28 cellular contexts compared by ENCODE assay signal in genomic region chr10:72184156-72184555, GRCh38.
"Had no signal": no experiment of that assay in that cellular context is flagged by ENCODE, and none has a peak within 500 bp of the region (broad histone marks: within the 10 kb centered on the region; RNA-seq: fewer than 3 reads in every experiment).

No MANE protein-coding gene starts in this region.

- H3K9me3 Mint-ChIP-seq: stimulated activated naive CD8-positive, alpha-beta T cell treated with anti-CD3 and anti-CD28 coated beads, Interleukin-15, Interleukin-2, amounts not matched to agents 100 ng/mL and 50 ng/mL, for 24 hours had no signal

- H3K4me3 Mint-ChIP-seq: nephron; neural progenitor cell; stimulated activated effector memory CD8-positive, alpha-beta T cell treated with anti-CD3 and anti-CD28 coated beads, Interleukin-12 subunit alpha, Interleukin-12 subunit beta, amount 100 ng/mL, for 72 hours; stimulated activated naive B cell treated with anti-CD40 and anti-IgM and Interleukin-4, amounts not matched to agents 10 μg/mL and 1 μg/mL and 100 μg/mL, for 72 hours; stimulated activated naive CD8-positive, alpha-beta T cell treated with anti-CD3 and anti-CD28 coated beads, Interleukin-15, Interleukin-2, amounts not matched to agents 100 ng/mL and 50 ng/mL, for 24 hours had no signal

- H3K4me1 Mint-ChIP-seq: nephron; stimulated activated effector memory CD8-positive, alpha-beta T cell treated with anti-CD3 and anti-CD28 coated beads, Interleukin-12 subunit alpha, Interleukin-12 subunit beta, amount 100 ng/mL, for 72 hours had no signal

- H3K79me2 ChIP-seq: parathyroid adenoma had no signal

- H2AFZ ChIP-seq: neural progenitor cell, parathyroid adenoma had no signal

- H3K27me3 ChIP-seq: neural progenitor cell, ovary, right lobe of liver, sigmoid colon, stomach, thyroid gland, tibial nerve, upper lobe of left lung, vagina had no signal

- H3K27ac ChIP-seq: neural progenitor cell, ovary, parathyroid adenoma, psoas muscle, right lobe of liver, sigmoid colon, stomach, thoracic aorta, tibial nerve, upper lobe of left lung, vagina had no signal

- H3K9ac ChIP-seq: neural progenitor cell, parathyroid adenoma had no signal

- H3K36me3 ChIP-seq: ovary, right lobe of liver, thoracic aorta, thyroid gland had no signal

- H3K27ac Mint-ChIP-seq: nephron; neural progenitor cell; progenitor cell of endocrine pancreas; stimulated activated effector memory CD8-positive, alpha-beta T cell treated with anti-CD3 and anti-CD28 coated beads, Interleukin-12 subunit alpha, Interleukin-12 subunit beta, amount 100 ng/mL, for 72 hours; stimulated activated naive B cell treated with anti-CD40 and anti-IgM and Interleukin-4, amounts not matched to agents 10 μg/mL and 1 μg/mL and 100 μg/mL, for 72 hours; stimulated activated naive CD8-positive, alpha-beta T cell treated with anti-CD3 and anti-CD28 coated beads, Interleukin-15, Interleukin-2, amounts not matched to agents 100 ng/mL and 50 ng/mL, for 24 hours had no signal

- H3K27me3 Mint-ChIP-seq: progenitor cell of endocrine pancreas; stimulated activated naive B cell treated with anti-CD40 and anti-IgM and Interleukin-4, amounts not matched to agents 10 μg/mL and 1 μg/mL and 100 μg/mL, for 72 hours; stimulated activated naive CD8-positive, alpha-beta T cell treated with anti-CD3 and anti-CD28 coated beads, Interleukin-15, Interleukin-2, amounts not matched to agents 100 ng/mL and 50 ng/mL, for 24 hours had no signal

- FAIRE-seq: small intestine, urothelium cell line had no signal

- H3K4me3 ChIP-seq: neural progenitor cell, ovary, psoas muscle, right lobe of liver, sigmoid colon, stomach, thoracic aorta, thyroid gland, tibial nerve, upper lobe of left lung, vagina had no signal

- H3K4me1 ChIP-seq: neural progenitor cell, parathyroid adenoma, right lobe of liver had no signal

- H3K9me3 ChIP-seq: ovary, right lobe of liver, sigmoid colon, stomach, thoracic aorta, thyroid gland, upper lobe of left lung, vagina had no signal

- DNase-seq: occipital lobe; ovary; posterior cingulate gyrus; psoas muscle; right cardiac atrium; right lobe of liver; sigmoid colon; small intestine; stimulated activated CD4-positive, alpha-beta T cell treated with anti-CD3 and anti-CD28 coated beads, Interleukin-15, amount 100 ng/mL, for 24 hours; stimulated activated CD4-positive, alpha-beta T cell treated with anti-CD3 and anti-CD28 coated beads, Interleukin-2, amount 100 ng/mL, for 24 hours; stimulated activated CD4-positive, alpha-beta T cell treated with anti-CD3 and anti-CD28 coated beads, Interleukin-2, amount 100 ng/mL, for 48 hours; stimulated activated CD4-positive, alpha-beta T cell treated with anti-CD3 and anti-CD28 coated beads, Interleukin-4, amount 100 ng/mL, for 24 hours; stimulated activated naive B cell treated with anti-CD40 and anti-IgM and Interleukin-4, amounts not matched to agents 10 μg/mL and 1 μg/mL and 100 μg/mL, for 72 hours; stimulated activated naive CD4-positive, alpha-beta T cell treated with Interleukin-2 at 50 U/mL for 16 hours; stomach; thyroid gland; trophoblast cell; upper lobe of left lung had no signal

- ATAC-seq: psoas muscle; right cardiac atrium; right lobe of liver; stimulated activated effector memory CD8-positive, alpha-beta T cell treated with anti-CD3 and anti-CD28 coated beads, Interleukin-12 subunit alpha, Interleukin-12 subunit beta, amount 100 ng/mL, for 72 hours; stimulated activated naive B cell treated with anti-CD40 and anti-IgM and Interleukin-4, amounts not matched to agents 10 μg/mL and 1 μg/mL and 100 μg/mL, for 72 hours had no signal

- H3K4me2 ChIP-seq: neural progenitor cell had no signal
